In genomic region chrX:32010948-32011347, GRCh38 we compare ENCODE assay signal across 38 cellular contexts.
"Had no signal": no experiment of that assay in that cellular context is flagged by ENCODE, and none has a peak within 500 bp of the region (broad histone marks: within the 10 kb centered on the region; RNA-seq: fewer than 3 reads in every experiment).

No MANE protein-coding gene starts in this region.

- H3K27ac ChIP-seq: adrenal gland, ascending aorta, body of pancreas, brain microvascular endothelial cell, breast epithelium, cardiac muscle cell had no signal

- DNase-seq: activated effector memory CD4-positive, alpha-beta T cell treated with anti-CD3 and anti-CD28 coated beads, Interleukin-2, amount 50 U/mL, for 16 hours; activated effector memory CD4-positive, alpha-beta T cell treated with Interleukin-2 at 50 U/mL for 16 hours; activated gamma-delta T cell; activated gamma-delta T cell treated with Interleukin-2 at 50 U/mL for 16 hours; activated naive CD4-positive, alpha-beta T cell; activated naive CD4-positive, alpha-beta T cell treated with anti-CD3 and anti-CD28 coated beads for 36 hours; activated naive CD4-positive, alpha-beta T cell treated with anti-CD3 and anti-CD28 coated beads, Interleukin-2, amount 10 ng/mL, durations not matched to agents 7 days and 5 days; activated naive CD4-positive, alpha-beta T cell treated with anti-CD3 and anti-CD28 coated beads, Interleukin-2, amount 50 U/mL, for 16 hours; activated naive CD4-positive, alpha-beta T cell treated with Interleukin-2 at 50 U/mL for 16 hours; activated naive CD8-positive, alpha-beta T cell treated with anti-CD3 and anti-CD28 coated beads for 36 hours; activated naive CD8-positive, alpha-beta T cell treated with anti-CD3 and anti-CD28 coated beads, Interleukin-2, amount 10 ng/mL, durations not matched to agents 7 days and 5 days; activated naive CD8-positive, alpha-beta T cell treated with anti-CD3 and anti-CD28 coated beads, Interleukin-2, amount 50 U/mL, for 24 hours; activated T-cell treated with anti-CD3 and anti-CD28 coated beads, Interleukin-2, amount 50 U/mL, for 1 hour; activated T-cell treated with anti-CD3 and anti-CD28 coated beads, Interleukin-2, amount 50 U/mL, for 24 hours; activated T-cell treated with anti-CD3 and anti-CD28 coated beads, Interleukin-2, amount 50 U/mL, for 4 hours; activated T-cell treated with anti-CD3 and anti-CD28 coated beads, Interleukin-2, amount 50 U/mL, for 48 hours; activated T-cell treated with anti-CD3 and anti-CD28 coated beads, Interleukin-2, amount 50 U/mL, for 72 hours; adrenal gland; amniotic stem cell; amygdala; anterior cingulate cortex; aorta; body of pancreas; brain microvascular endothelial cell; caudate nucleus; central memory CD4-positive, alpha-beta T cell; cerebellar nuclear complex had no signal

- H3K4me1 Mint-ChIP-seq: activated naive CD4-positive, alpha-beta T cell treated with anti-CD3 and anti-CD28 coated beads, Interleukin-2, amount 10 ng/mL, durations not matched to agents 7 days and 5 days; activated naive CD4-positive, alpha-beta T cell treated with anti-CD3 and anti-CD28 coated beads, Interleukin-2, amount 50 U/mL, for 24 hours; activated naive CD8-positive, alpha-beta T cell treated with anti-CD3 and anti-CD28 coated beads for 36 hours; activated naive CD8-positive, alpha-beta T cell treated with anti-CD3 and anti-CD28 coated beads, Interleukin-2, amount 10 ng/mL, durations not matched to agents 7 days and 5 days; activated naive CD8-positive, alpha-beta T cell treated with anti-CD3 and anti-CD28 coated beads, Interleukin-2, amount 50 U/mL, for 24 hours; activated T-helper 17 cell treated with anti-CD3 and anti-CD28 coated beads, Interleukin-2, amount 50 U/mL, for 72 hours; brain; central memory CD8-positive, alpha-beta T cell had no signal

- ATAC-seq: activated naive CD4-positive, alpha-beta T cell treated with anti-CD3 and anti-CD28 coated beads, Interleukin-2, amount 50 U/mL, for 72 hours; activated naive CD8-positive, alpha-beta T cell treated with anti-CD3 and anti-CD28 coated beads, Interleukin-2, amount 50 U/mL, for 24 hours; activated T-cell treated with anti-CD3 and anti-CD28 coated beads, Interleukin-2, amount 50 U/mL, for 4 hours; activated T-cell treated with anti-CD3 and anti-CD28 coated beads, Interleukin-2, amount 50 U/mL, for 72 hours; activated T-helper 17 cell treated with anti-CD3 and anti-CD28 coated beads, Interleukin-2, amount 50 U/mL, for 72 hours; body of pancreas had no signal

- H3K27me3 ChIP-seq: adrenal gland, ascending aorta, body of pancreas, brain microvascular endothelial cell, cardiac muscle cell had no signal

- H3K9me3 Mint-ChIP-seq: activated naive CD8-positive, alpha-beta T cell treated with anti-CD3 and anti-CD28 coated beads for 36 hours; activated naive CD8-positive, alpha-beta T cell treated with anti-CD3 and anti-CD28 coated beads, Interleukin-2, amount 10 ng/mL, durations not matched to agents 7 days and 5 days; activated T-cell treated with anti-CD3 and anti-CD28 coated beads, Interleukin-2, amount 50 U/mL, for 24 hours; activated T-cell treated with anti-CD3 and anti-CD28 coated beads, Interleukin-2, amount 50 U/mL, for 4 hours; activated T-helper 1 cell treated with anti-CD3 and anti-CD28 coated beads, Interleukin-12 subunit alpha, Interleukin-12 subunit beta, Interleukin-2, Interleukin-4 antibody, amounts not matched to agents 30 ng/mL and 10 ng/mL and 1 ng/mL, durations not matched to agents 14 hours and 24 hours and 36 hours; brain had no signal

- H3K4me1 ChIP-seq: adrenal gland, ascending aorta, body of pancreas, breast epithelium had no signal

- H3K4me3 ChIP-seq: adrenal gland, ascending aorta, body of pancreas, breast epithelium, cardiac muscle cell had no signal

- H3K27ac Mint-ChIP-seq: activated naive CD4-positive, alpha-beta T cell treated with anti-CD3 and anti-CD28 coated beads for 36 hours; activated naive CD4-positive, alpha-beta T cell treated with anti-CD3 and anti-CD28 coated beads, Interleukin-2, amount 10 ng/mL, durations not matched to agents 7 days and 5 days; activated naive CD4-positive, alpha-beta T cell treated with anti-CD3 and anti-CD28 coated beads, Interleukin-2, amount 50 U/mL, for 24 hours; activated naive CD4-positive, alpha-beta T cell treated with anti-CD3 and anti-CD28 coated beads, Interleukin-2, amount 50 U/mL, for 72 hours; activated naive CD8-positive, alpha-beta T cell; activated naive CD8-positive, alpha-beta T cell treated with anti-CD3 and anti-CD28 coated beads for 36 hours; activated naive CD8-positive, alpha-beta T cell treated with anti-CD3 and anti-CD28 coated beads, Interleukin-2, amount 10 ng/mL, durations not matched to agents 7 days and 5 days; activated naive CD8-positive, alpha-beta T cell treated with anti-CD3 and anti-CD28 coated beads, Interleukin-2, amount 50 U/mL, for 24 hours; activated T-cell treated with anti-CD3 and anti-CD28 coated beads, Interleukin-2, amount 50 U/mL, for 24 hours; activated T-cell treated with anti-CD3 and anti-CD28 coated beads, Interleukin-2, amount 50 U/mL, for 72 hours; activated T-helper 1 cell treated with anti-CD3 and anti-CD28 coated beads, Interleukin-12 subunit alpha, Interleukin-12 subunit beta, Interleukin-2, Interleukin-4 antibody, amounts not matched to agents 30 ng/mL and 10 ng/mL and 1 ng/mL, durations not matched to agents 14 hours and 24 hours and 36 hours; activated T-helper 17 cell treated with anti-CD3 and anti-CD28 coated beads, Interleukin-2, amount 50 U/mL, for 72 hours; activated T-helper 2 cell treated with anti-CD3 and anti-CD28 coated beads, Interferon-gamma antibody, Interleukin-2, Interleukin-4, amounts not matched to agents 10 μg/mL and 5 μg/mL and 100 μg/mL, durations not matched to agents 14 hours and 24 hours and 36 hours had no signal

- H3K27me3 Mint-ChIP-seq: activated naive CD4-positive, alpha-beta T cell treated with anti-CD3 and anti-CD28 coated beads, Interleukin-2, amount 10 ng/mL, durations not matched to agents 7 days and 5 days; activated naive CD4-positive, alpha-beta T cell treated with anti-CD3 and anti-CD28 coated beads, Interleukin-2, amount 50 U/mL, for 24 hours; activated naive CD8-positive, alpha-beta T cell; activated naive CD8-positive, alpha-beta T cell treated with anti-CD3 and anti-CD28 coated beads for 36 hours; activated naive CD8-positive, alpha-beta T cell treated with anti-CD3 and anti-CD28 coated beads, Interleukin-2, amount 10 ng/mL, durations not matched to agents 7 days and 5 days; activated naive CD8-positive, alpha-beta T cell treated with anti-CD3 and anti-CD28 coated beads, Interleukin-2, amount 50 U/mL, for 24 hours; activated T-cell treated with anti-CD3 and anti-CD28 coated beads, Interleukin-2, amount 50 U/mL, for 24 hours; activated T-helper 17 cell treated with anti-CD3 and anti-CD28 coated beads, Interleukin-2, amount 50 U/mL, for 72 hours; brain; central memory CD8-positive, alpha-beta T cell had no signal

- H3K36me3 ChIP-seq: adrenal gland, ascending aorta, brain microvascular endothelial cell, breast epithelium, cardiac muscle cell had no signal

- H3K4me3 Mint-ChIP-seq: activated naive CD4-positive, alpha-beta T cell treated with anti-CD3 and anti-CD28 coated beads for 36 hours; activated naive CD4-positive, alpha-beta T cell treated with anti-CD3 and anti-CD28 coated beads, Interleukin-2, amount 10 ng/mL, durations not matched to agents 7 days and 5 days; activated naive CD4-positive, alpha-beta T cell treated with anti-CD3 and anti-CD28 coated beads, Interleukin-2, amount 50 U/mL, for 24 hours; activated naive CD8-positive, alpha-beta T cell; activated naive CD8-positive, alpha-beta T cell treated with anti-CD3 and anti-CD28 coated beads for 36 hours; activated naive CD8-positive, alpha-beta T cell treated with anti-CD3 and anti-CD28 coated beads, Interleukin-2, amount 10 ng/mL, durations not matched to agents 7 days and 5 days; activated naive CD8-positive, alpha-beta T cell treated with anti-CD3 and anti-CD28 coated beads, Interleukin-2, amount 50 U/mL, for 24 hours; activated T-cell treated with anti-CD3 and anti-CD28 coated beads, Interleukin-2, amount 50 U/mL, for 24 hours; activated T-cell treated with anti-CD3 and anti-CD28 coated beads, Interleukin-2, amount 50 U/mL, for 4 hours; activated T-cell treated with anti-CD3 and anti-CD28 coated beads, Interleukin-2, amount 50 U/mL, for 72 hours; activated T-helper 1 cell treated with anti-CD3 and anti-CD28 coated beads, Interleukin-12 subunit alpha, Interleukin-12 subunit beta, Interleukin-2, Interleukin-4 antibody, amounts not matched to agents 30 ng/mL and 10 ng/mL and 1 ng/mL, durations not matched to agents 14 hours and 24 hours and 36 hours; activated T-helper 17 cell treated with anti-CD3 and anti-CD28 coated beads, Interleukin-2, amount 50 U/mL, for 72 hours; central memory CD8-positive, alpha-beta T cell had no signal

- H3K36me3 Mint-ChIP-seq: activated naive CD4-positive, alpha-beta T cell treated with anti-CD3 and anti-CD28 coated beads, Interleukin-2, amount 10 ng/mL, durations not matched to agents 7 days and 5 days; activated naive CD4-positive, alpha-beta T cell treated with anti-CD3 and anti-CD28 coated beads, Interleukin-2, amount 50 U/mL, for 24 hours; activated naive CD4-positive, alpha-beta T cell treated with anti-CD3 and anti-CD28 coated beads, Interleukin-2, amount 50 U/mL, for 72 hours; activated naive CD8-positive, alpha-beta T cell; activated naive CD8-positive, alpha-beta T cell treated with anti-CD3 and anti-CD28 coated beads for 36 hours; activated naive CD8-positive, alpha-beta T cell treated with anti-CD3 and anti-CD28 coated beads, Interleukin-2, amount 10 ng/mL, durations not matched to agents 7 days and 5 days; brain had no signal

- H3K9me3 ChIP-seq: adrenal gland, ascending aorta, body of pancreas, breast epithelium had no signal
